10 cellular contexts compared by ENCODE assay signal in the genomic region with DNA sequence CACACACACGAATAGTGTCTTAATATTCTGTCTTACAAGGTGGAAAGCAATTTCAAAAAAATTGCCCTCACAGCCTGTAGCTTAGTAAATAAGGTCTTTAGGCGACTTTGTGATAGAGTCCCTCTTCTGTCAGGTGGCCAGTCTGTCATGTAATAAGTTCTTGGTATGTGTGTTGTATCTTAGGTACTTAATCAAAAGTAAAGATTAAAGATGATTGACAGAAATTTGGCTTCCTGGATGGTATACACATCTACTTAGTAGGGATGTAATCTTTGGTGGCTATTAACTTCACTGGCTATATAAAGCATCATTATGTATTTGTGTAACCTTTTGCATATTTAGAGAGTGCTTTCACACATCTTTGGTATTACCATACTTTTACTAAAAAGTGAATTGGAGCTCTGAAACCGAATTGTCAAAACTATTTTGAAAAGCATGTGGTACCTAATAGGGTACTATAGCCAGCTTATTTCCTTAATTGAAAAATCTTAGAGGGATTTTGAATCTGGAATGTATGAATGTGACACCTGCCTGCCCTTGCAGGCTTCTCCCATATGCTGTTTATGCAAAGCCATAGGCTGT. TPM values are rescaled to one million over a fixed set of nuclear protein-coding genes. Genes with fewer than 3 reads are reported as not detected.
DNase-seq lines count a peak whose midpoint lies in the region; ATAC-seq and TF ChIP-seq lines count a peak whose summit lies in the region.
"Had no signal": no experiment of that assay in that cellular context is flagged by ENCODE, and none has a peak within 500 bp of the region (broad histone marks: within the 10 kb centered on the region; RNA-seq: fewer than 3 reads in every experiment).

No MANE protein-coding gene starts in this region.

- H3K27me3 Mint-ChIP-seq in chondrocyte (ENCODE audit: low read depth) (no peaks in the 10 kb centered on the region), osteocyte (ENCODE audit: unreplicated experiment) (no peaks in the 10 kb centered on the region)

- no peak for ATAC-seq in GM21529 (IDR thresholded peaks at IDR 0.05; ENCODE audit: unreplicated experiment)

- no peaks in the 10 kb centered on the region for H3K9me3 Mint-ChIP-seq in chondrocyte (ENCODE audit: low read depth)
- H3K9me3 Mint-ChIP-seq in osteocyte (ENCODE audit: unreplicated experiment): no peaks in the 10 kb centered on the region

- TF ChIP-seq POLR2A in NB4 (IDR thresholded peaks at IDR 0.05; ENCODE audit: extremely low read depth, insufficient read length): no peak

- H3K4me1 Mint-ChIP-seq in chondrocyte (ENCODE audit: low read depth) (peaks cover 62% of the 10 kb centered on the region), osteocyte (ENCODE audit: unreplicated experiment) (peaks cover 61% of the 10 kb centered on the region)

- H3K27ac Mint-ChIP-seq in chondrocyte (ENCODE audit: unreplicated experiment) (peak overlapping the region; percentile 19), osteocyte (ENCODE audit: unreplicated experiment) (peak overlapping the region; percentile 64)

- DNase-seq in DMS 273 (lab: John Stamatoyannopoulos, UW; ENCODE audit: unreplicated experiment): peak; percentile 42
- no peak for DNase-seq in DMS 273 treated with DMSO at 0.1 percent for 48 hours (lab: John Stamatoyannopoulos, UW)
- DNase-seq in NB4 (ENCODE audit: low read depth): no peak
- DNase-seq in chondrocyte (ENCODE audit: low spot score): no peak
- DNase-seq in osteocyte (ENCODE audit: extremely low spot score, unreplicated experiment): no peak
- DNase-seq in CD1c-positive myeloid dendritic cell (ENCODE audit: extremely low spot score): no peak
- no peak for DNase-seq in glomerular visceral epithelial cell (ENCODE audit: extremely low spot score)
- DNase-seq: stimulated activated CD4-positive, alpha-beta T cell treated with anti-CD3 and anti-CD28 coated beads, Interleukin-4, amount 100 ng/mL, for 1 hour had no signal

- peaks cover 4% of the 10 kb centered on the region for H3K36me3 Mint-ChIP-seq in chondrocyte (ENCODE audit: low read depth)
- H3K36me3 Mint-ChIP-seq in osteocyte (ENCODE audit: unreplicated experiment): peaks cover 17% of the 10 kb centered on the region

- TF ChIP-seq CTCF in NB4 (IDR thresholded peaks at IDR 0.05; ENCODE audit: low read depth, low read length) (no peak), chondrocyte (IDR thresholded peaks at IDR 0.05) (no peak), osteocyte (IDR thresholded peaks at IDR 0.05) (no peak)

- peak overlapping the region; percentile 98 for H3K4me3 ChIP-seq in NB4 (ENCODE audit: low read depth, low read length)
- H3K4me3 ChIP-seq: lung had no signal

- peak overlapping the region; percentile 87 for H3K4me3 Mint-ChIP-seq in chondrocyte (ENCODE audit: unreplicated experiment)
- peak overlapping the region; percentile 89 for H3K4me3 Mint-ChIP-seq in osteocyte (ENCODE audit: unreplicated experiment)

RNA-seq across cellular contexts. Expression of a gene that starts 3.4 kb away (rescaled TPM):
- total RNA-seq in chondrocyte (174 to 202 TPM (median 181 TPM) in 3 replicates), osteocyte (184 and 205 TPM in 2 replicates)

RNA-seq across cellular contexts. Expression of a gene that starts 16.7 kb away (rescaled TPM):
- total RNA-seq in chondrocyte: 104 to 129 TPM (median 128 TPM) in 3 replicates
- total RNA-seq in osteocyte: 104 and 107 TPM in 2 replicates
